ENCODE assay signal across 8 cellular contexts in genomic region chr22:41800348-41801146, GRCh38. TPM values are rescaled to one million over a fixed set of nuclear protein-coding genes. Genes with fewer than 3 reads are reported as not detected.
A peak's percentile ranks its signal among the peaks of the same experiment; 100 is the strongest.
DNase-seq lines count a peak whose midpoint lies in the region; ATAC-seq and TF ChIP-seq lines count a peak whose summit lies in the region.

Gene CCDC134 (plus strand): TSS chr22:41800679. CDS start chr22:41808891, 8,212 bp downstream.

- peak within 1 kb of the TSS; percentile 94 for H3K4me3 Mint-ChIP-seq in activated CD4-positive, alpha-beta T cell treated with anti-CD3 and anti-CD28 coated beads, Interleukin-2, amount 10 ng/mL, durations not matched to agents 24 days and 14 days

- DNase-seq in Ammon's horn (ENCODE audit: low spot score) = peak; percentile 95
- peak; percentile 97 for DNase-seq in NCI-H69 (lab: John Stamatoyannopoulos, UW)
- DNase-seq in activated CD4-positive, alpha-beta T cell treated with anti-CD3 and anti-CD28 coated beads, Interleukin-2, amount 10 ng/mL, durations not matched to agents 24 days and 14 days = peak; percentile 98
- peak; percentile 92 for DNase-seq in colonic mucosa
- peak; percentile 96 for DNase-seq in left kidney (ENCODE audit: low read depth, low spot score)
- peak; percentile 90 for DNase-seq in stimulated activated CD4-positive, alpha-beta T cell treated with anti-CD3 and anti-CD28 coated beads, Interleukin-1b, Interleukin-23, amount 100 ng/mL, for 48 hours

- H3K4me1 Mint-ChIP-seq in activated CD4-positive, alpha-beta T cell treated with anti-CD3 and anti-CD28 coated beads, Interleukin-2, amount 10 ng/mL, durations not matched to agents 24 days and 14 days = peaks cover 39% of the 10 kb centered on the region

- H3K36me3 Mint-ChIP-seq in activated CD4-positive, alpha-beta T cell treated with anti-CD3 and anti-CD28 coated beads, Interleukin-2, amount 10 ng/mL, durations not matched to agents 24 days and 14 days (ENCODE audit: low read depth) = peaks cover 21% of the 10 kb centered on the region

- peak; percentile 83 for ATAC-seq in HG03439 (IDR thresholded peaks at IDR 0.05; ENCODE audit: unreplicated experiment)

- no peaks in the 10 kb centered on the region for H3K27me3 Mint-ChIP-seq in activated CD4-positive, alpha-beta T cell treated with anti-CD3 and anti-CD28 coated beads, Interleukin-2, amount 10 ng/mL, durations not matched to agents 24 days and 14 days

- TF ChIP-seq POLR2A in GM19099 (IDR thresholded peaks at IDR 0.05; ENCODE audit: extremely low read depth, insufficient read length, low read depth) = peak; percentile 97

- peak within 1 kb of the TSS; percentile 91 for H3K4me3 ChIP-seq in colonic mucosa

- peak within 1 kb of the TSS; percentile 81 for H3K27ac ChIP-seq in colonic mucosa

- H3K9ac ChIP-seq in colonic mucosa (ENCODE audit: low read depth in 2 of 2, low read length in 2 of 2) = peak within 1 kb of the TSS; percentile 97

- H3K27me3 ChIP-seq in colonic mucosa = no peaks in the 10 kb centered on the region

- no peak for TF ChIP-seq CTCF in colonic mucosa (IDR thresholded peaks at IDR 0.05)

- intact Hi-C loops in activated CD4-positive, alpha-beta T cell treated with anti-CD3 and anti-CD28 coated beads, Interleukin-2, amount 10 ng/mL, durations not matched to agents 24 days and 14 days (cut with micrococcal nuclease) = loop anchor here (1.0 to 5.0 kb wide), 4 partner anchors 19 to 112 kb away; partner anchors contain the start of gene SNU13
- intact Hi-C loops in colonic mucosa (cut with DNase I) = no loop called here

- H3K9me3 ChIP-seq in colonic mucosa = no peaks in the 10 kb centered on the region

- no peaks in the 10 kb centered on the region for H3K36me3 ChIP-seq in colonic mucosa

- H3K4me1 ChIP-seq in colonic mucosa = no peaks in the 10 kb centered on the region

- H3K9me3 Mint-ChIP-seq in activated CD4-positive, alpha-beta T cell treated with anti-CD3 and anti-CD28 coated beads, Interleukin-2, amount 10 ng/mL, durations not matched to agents 24 days and 14 days = no peaks in the 10 kb centered on the region

- peak within 1 kb of the TSS; percentile 97 for H3K27ac Mint-ChIP-seq in activated CD4-positive, alpha-beta T cell treated with anti-CD3 and anti-CD28 coated beads, Interleukin-2, amount 10 ng/mL, durations not matched to agents 24 days and 14 days

RNA-seq across cellular contexts. Expression of gene CCDC134, which starts in this region (rescaled TPM):
- total RNA-seq in activated CD4-positive, alpha-beta T cell treated with anti-CD3 and anti-CD28 coated beads, Interleukin-2, amount 10 ng/mL, durations not matched to agents 24 days and 14 days = 19.7 TPM in 2 replicates
- 10 to 100 TPM in 1 of 2 donors, 1 to 10 TPM in 1; 9.3 to 18.8 TPM for total RNA-seq in colonic mucosa

Comparison
In these comparisons a context has a peak if more than half of its experiments do, and no peak if none do; other contexts are left out.
1. Peak in every context shown above with its lines: DNase-seq, ATAC-seq, H3K4me3 ChIP-seq and H3K27ac ChIP-seq.